ENCODE assay signal across 9 cellular contexts in the genomic region with DNA sequence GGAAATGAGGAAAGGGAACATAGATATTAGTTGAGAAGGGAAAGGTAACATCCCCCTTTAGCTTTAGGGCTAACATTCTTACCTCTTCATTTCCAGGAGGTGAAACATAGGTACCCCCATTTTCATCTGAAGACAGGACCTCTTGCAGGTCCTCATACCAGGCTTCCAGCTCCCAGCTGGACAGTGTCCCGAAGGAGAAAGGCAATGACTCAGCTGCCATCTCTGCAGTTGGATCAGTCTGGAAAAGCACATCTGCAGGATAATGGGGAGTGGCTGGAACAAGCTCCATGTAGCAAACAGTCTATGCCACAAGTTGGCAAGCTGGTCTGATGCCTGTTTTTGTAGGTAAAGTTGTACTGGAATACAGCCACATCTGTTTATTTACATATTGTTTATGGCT. TPM values are rescaled to one million over a fixed set of nuclear protein-coding genes. Genes with fewer than 3 reads are reported as not detected.
DNase-seq lines count a peak whose midpoint lies in the region; ATAC-seq and TF ChIP-seq lines count a peak whose summit lies in the region.
"Had no signal": no experiment of that assay in that cellular context is flagged by ENCODE, and none has a peak within 500 bp of the region (broad histone marks: within the 10 kb centered on the region; RNA-seq: fewer than 3 reads in every experiment).

No MANE protein-coding gene starts in this region.

- peaks cover 89% of the 10 kb centered on the region for H3F3A ChIP-seq in GM23248 (ENCODE audit: insufficient read depth)

- peaks cover 12% of the 10 kb centered on the region; the same call in 1 of the 2 replicates for H4K20me1 ChIP-seq in GM23248 (ENCODE audit: insufficient read depth)

- peaks cover 56% of the 10 kb centered on the region for H3K36me3 ChIP-seq in GM23248 (ENCODE audit: low read depth)
- H3K36me3 ChIP-seq in left lung: peaks cover 0 to 66% of the 10 kb centered on the region in 2 donors

- H3K36me3 Mint-ChIP-seq in naive B cell: peaks cover 9 to 12% of the 10 kb centered on the region in 2 donors

- peak overlapping the region in 3 of 8 donors; percentile 19 to 96 (median 20) for H3K4me3 Mint-ChIP-seq in naive B cell

- TF ChIP-seq CTCF in astrocyte of the spinal cord (IDR thresholded peaks at IDR 0.05; ENCODE audit: low read depth, low read length) (no peak), left lung (IDR thresholded peaks at IDR 0.05) (no peak)

- intact Hi-C loops in left lung (cut with DNase I): no loop called here

- 6 to 12% methylated on average over 1 of the region's 1 CpG for WGBS in GM23248 (ENCODE audit: low coverage in 1 of 2, low lambda C conversion rate in 2 of 2, missing lambda C conversion rate in 2 of 2), 2 experiments

- in situ Hi-C loops in GM23248 (cut with MboI): no loop called here
- in situ Hi-C loops in astrocyte of the spinal cord (cut with HindIII; ENCODE audit: low sequenced_read_pairs): no loop called here

- peak overlapping the region; percentile 84 for H3K4me3 ChIP-seq in GM23248
- H3K4me3 ChIP-seq in astrocyte of the spinal cord (ENCODE audit: low read depth, low read length): no peak overlapping the region
- H3K4me3 ChIP-seq in left lung: no peak overlapping the region

- H3K4me1 ChIP-seq in GM23248 (ENCODE audit: insufficient read depth) (peaks cover 34% of the 10 kb centered on the region), left lung (peaks cover 29 to 50% of the 10 kb centered on the region in 2 donors)

- peak overlapping the region; percentile 92 for H3K4me2 ChIP-seq in GM23248 (ENCODE audit: unreplicated experiment)

- H3K4me1 Mint-ChIP-seq in naive B cell: peaks cover 31 to 45% (median 40%) of the 10 kb centered on the region in 3 donors

- H3K9me3 Mint-ChIP-seq in naive B cell: no peaks in the 10 kb centered on the region

- H3K79me2 ChIP-seq in GM23248 (ENCODE audit: insufficient read depth): peaks cover 38% of the 10 kb centered on the region

- no peaks in the 10 kb centered on the region for H3K27me3 ChIP-seq in GM23248 (replicated peaks; ENCODE audit: insufficient read depth)
- H3K27me3 ChIP-seq in left lung: no peaks in the 10 kb centered on the region

- H3K9me2 ChIP-seq in GM23248 (ENCODE audit: insufficient read depth): no peaks in the 10 kb centered on the region

- H3K9me3 ChIP-seq in GM23248 (ENCODE audit: low read depth): no peaks in the 10 kb centered on the region
- no peaks in the 10 kb centered on the region for H3K9me3 ChIP-seq in left lung

- DNase-seq in AG08396 (ENCODE audit: low spot score): peak; percentile 44
- DNase-seq in GM23248: peak; percentile 83
- DNase-seq in astrocyte of the spinal cord (ENCODE audit: low read depth, low spot score): peak; percentile 38
- DNase-seq in naive B cell: no peak
- DNase-seq in left lung: no peak
- DNase-seq: NCI-H774 had no signal

- H3K27ac ChIP-seq in GM23248 (peak overlapping the region; percentile 96), left lung (peak overlapping the region in 1 of 2 donors; percentile 26)

- H3K27ac Mint-ChIP-seq in naive B cell: peak overlapping the region in 4 of 6 donors; percentile 3 to 100 (median 64)

- H3K9ac ChIP-seq in GM23248: peak overlapping the region; percentile 98

- no peaks in the 10 kb centered on the region for H3K27me3 Mint-ChIP-seq in naive B cell

- ATAC-seq in naive B cell (ENCODE audit: low read depth in 2 of 2) (no peak), GM18498 (IDR thresholded peaks at IDR 0.05; ENCODE audit: unreplicated experiment) (no peak), GM18870 (IDR thresholded peaks at IDR 0.05; ENCODE audit: unreplicated experiment) (no peak), left lung (no peak), HG03095 (IDR thresholded peaks at IDR 0.05; ENCODE audit: unreplicated experiment) (no peak)

- H2AFZ ChIP-seq in GM23248: no peak overlapping the region

RNA-seq across cellular contexts. Expression of gene DDIT3, which starts 3.1 kb away (rescaled TPM):
- total RNA-seq in GM23248 (2014; rRNA removed; shearing (Covaris generic)): 13.2 and 14.7 TPM in 2 replicates
- 36.6 and 42.5 TPM in 2 replicates for polyA plus RNA-seq in GM23248 (2016; fragmentation: Nextera tagmentation; extraction: Ambion mirVana)
- polyA plus RNA-seq in naive B cell (ENCODE audit: low read depth in 6 of 6): 10 to 100 TPM; 33.3 to 62.2 (median 51.0) TPM
- total RNA-seq in left lung: 10 to 100 TPM; 18.3 to 27.2 TPM

RNA-seq across cellular contexts. Expression of gene MBD6, which starts 5.4 kb away (rescaled TPM):
- total RNA-seq in GM23248 (2014; rRNA removed; shearing (Covaris generic)): 2.1 and 2.8 TPM in 2 replicates
- polyA plus RNA-seq in GM23248 (2016; fragmentation: Nextera tagmentation; extraction: Ambion mirVana) (9.7 and 13.0 TPM in 2 replicates), naive B cell (ENCODE audit: low read depth in 6 of 6) (1 to 10 TPM; 1.8 to 8.2 (median 5.0) TPM)
- total RNA-seq in left lung: 100 to 1,000 TPM in 1 of 2 donors, 10 to 100 TPM in 1; 69.1 to 111 TPM

RNA-seq across cellular contexts. Expression of gene MARS1, which starts 29.3 kb away (rescaled TPM):
- 184 and 198 TPM in 2 replicates for total RNA-seq in GM23248 (2014; rRNA removed; shearing (Covaris generic))
- polyA plus RNA-seq in GM23248 (2016; fragmentation: Nextera tagmentation; extraction: Ambion mirVana) (264 and 272 TPM in 2 replicates), naive B cell (ENCODE audit: low read depth in 6 of 6) (10 to 100 TPM; 53.1 to 78.7 (median 63.0) TPM)
- 100 to 1,000 TPM; 113 to 168 TPM for total RNA-seq in left lung

RNA-seq across cellular contexts. Expression of gene DCTN2, which starts 29.8 kb away (rescaled TPM):
- 158 and 202 TPM in 2 replicates for total RNA-seq in GM23248 (2014; rRNA removed; shearing (Covaris generic))
- polyA plus RNA-seq in GM23248 (2016; fragmentation: Nextera tagmentation; extraction: Ambion mirVana) (141 and 144 TPM in 2 replicates), naive B cell (ENCODE audit: low read depth in 6 of 6) (10 to 100 TPM; 65.6 to 87.3 (median 71.2) TPM)
- total RNA-seq in left lung: 100 to 1,000 TPM; 104 to 111 TPM

RNA-seq across cellular contexts. Expression of gene KIF5A, which starts 32.7 kb away (rescaled TPM):
- under 0.01 and 0.11 TPM in 2 replicates for total RNA-seq in GM23248 (2014; rRNA removed; shearing (Covaris generic))
- polyA plus RNA-seq in GM23248 (2016; fragmentation: Nextera tagmentation; extraction: Ambion mirVana) (0.15 and 0.18 TPM in 2 replicates), naive B cell (ENCODE audit: low read depth in 6 of 6) (not detected)
- under 1 TPM; 0.38 to 0.50 TPM for total RNA-seq in left lung

Comparison
In these comparisons a context has a peak if more than half of its experiments do, and no peak if none do; other contexts are left out.
1. DNase-seq: peak in AG08396 (single experiment), GM23248 (single experiment) and astrocyte of the spinal cord (single experiment); none in naive B cell (single experiment) and left lung (0 of 2).
2. RNA of gene MBD6, which starts 5.4 kb away (total RNA-seq): 69.1 to 111 TPM in left lung; 2.1 to 2.8 TPM in GM23248; every median in the first group is over 10 times any median in the second.